ENCODE assay signal across 19 cellular contexts in the genomic region with DNA sequence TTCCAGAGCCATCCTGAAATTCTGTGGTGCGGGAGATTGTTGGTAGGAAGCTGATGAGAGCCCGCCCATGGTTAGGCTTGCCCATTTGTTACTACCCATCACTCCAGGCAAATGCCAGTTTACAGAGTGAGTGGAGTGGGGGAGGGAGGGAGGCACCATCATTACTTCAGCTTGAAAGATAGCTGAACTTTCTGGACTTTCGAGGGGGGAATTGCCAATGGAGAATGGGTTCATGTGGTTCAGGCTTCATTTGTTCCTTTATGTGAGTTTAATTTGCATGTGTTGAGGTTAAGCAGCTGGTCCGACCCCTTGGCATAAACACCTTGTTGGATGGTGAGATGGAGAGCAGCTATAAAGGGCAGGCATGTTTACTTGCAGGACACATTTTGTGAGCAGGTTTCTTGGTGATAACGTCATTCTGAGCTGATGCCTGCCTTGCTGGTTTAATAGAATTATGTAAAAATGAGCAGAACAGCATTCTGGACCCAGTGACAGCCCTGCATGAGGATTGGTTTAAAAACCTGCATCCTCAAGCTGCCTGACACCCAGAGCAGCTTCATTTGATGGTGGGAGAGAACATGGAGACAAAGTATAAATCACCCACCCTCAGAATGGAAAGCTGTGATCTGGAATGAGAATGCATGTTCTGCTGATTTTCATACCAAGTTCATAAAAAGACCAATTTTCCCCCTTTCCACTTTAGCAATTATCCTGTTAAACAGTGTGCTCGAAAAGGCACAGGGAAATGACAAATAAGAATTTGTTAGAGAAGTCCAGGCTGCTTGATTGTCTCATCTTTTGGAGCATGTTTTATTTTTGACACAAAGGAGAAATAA.
DNase-seq lines count a peak whose midpoint lies in the region; ATAC-seq and TF ChIP-seq lines count a peak whose summit lies in the region.
"Had no signal": no experiment of that assay in that cellular context is flagged by ENCODE, and none has a peak within 500 bp of the region (broad histone marks: within the 10 kb centered on the region; RNA-seq: fewer than 3 reads in every experiment).

No MANE protein-coding gene starts in this region.

- H3K4me3 ChIP-seq in BLaER1 (no peak overlapping the region), coronary artery (peak overlapping the region; percentile 1), neural progenitor cell (no peak overlapping the region), right lobe of liver (no peak overlapping the region)
- H3K4me3 ChIP-seq: mucosa of descending colon, Peyer's patch had no signal

- ATAC-seq in right lobe of liver: no peak
- ATAC-seq in HG03025 (IDR thresholded peaks at IDR 0.05; ENCODE audit: low FRiP score, unreplicated experiment): no peak
- ATAC-seq: activated T-cell treated with anti-CD3 and anti-CD28 coated beads, Interleukin-2, amount 50 U/mL, for 72 hours had no signal

- peaks cover 85% of the 10 kb centered on the region for H4K20me1 ChIP-seq in BLaER1
- H4K20me1 ChIP-seq in neural progenitor cell (ENCODE audit: low read depth): peaks cover 88% of the 10 kb centered on the region

- 68% methylated on average over 3 of the region's 6 CpGs for WGBS in right lobe of liver (ENCODE audit: insufficient coverage, low coverage, low lambda C conversion rate, missing lambda C conversion rate)

- H3K4me3 Mint-ChIP-seq in IgD-negative memory B cell (peak overlapping the region in 2 of 4 donors; percentile 75 to 85), neural progenitor cell (peak overlapping the region; percentile 59), Calu3 (ENCODE audit: low read depth, unreplicated experiment) (no peak overlapping the region)
- H3K4me3 Mint-ChIP-seq: activated T-cell treated with anti-CD3 and anti-CD28 coated beads, Interleukin-2, amount 50 U/mL, for 72 hours; CD4-positive, CD25-positive, alpha-beta regulatory T cell; T-helper 2 cell treated with Interferon-gamma antibody and Interleukin-4, amounts not matched to agents 5 μg/mL and 100 μg/mL, for 36 hours had no signal

- DNase-seq in coronary artery (ENCODE audit: low spot score) (no peak), neural progenitor cell (ENCODE audit: low spot score) (no peak), right lobe of liver (no peak), mesenteric fat pad (ENCODE audit: low spot score) (no peak), Calu3 (no peak)
- DNase-seq: activated CD4-positive, alpha-beta T cell treated with anti-CD3 and anti-CD28 coated beads, Interleukin-2, amount 50 U/mL, for 1 hour; activated T-cell treated with anti-CD3 and anti-CD28 coated beads, Interleukin-2, amount 50 U/mL, for 72 hours; amniotic stem cell; CD4-positive, CD25-positive, alpha-beta regulatory T cell; NCI-H226; stimulated activated CD4-positive, alpha-beta T cell treated with anti-CD3 and anti-CD28 coated beads, Interleukin-4, amount 100 ng/mL, for 4 hours; stimulated activated naive B cell treated with anti-CD40 and anti-IgM and Interleukin-4, amounts not matched to agents 10 μg/mL and 1 μg/mL and 100 μg/mL, for 72 hours had no signal

- peak overlapping the region; percentile 81 for H3K4me2 ChIP-seq in BLaER1
- H3K4me2 ChIP-seq in neural progenitor cell: no peak overlapping the region

- H3K9ac ChIP-seq in BLaER1: no peak overlapping the region
- no peak overlapping the region for H3K9ac ChIP-seq in neural progenitor cell

- H3K9me3 ChIP-seq in BLaER1 (peaks cover 21% of the 10 kb centered on the region), neural progenitor cell (ENCODE audit: low read depth) (no peaks in the 10 kb centered on the region), right lobe of liver (no peaks in the 10 kb centered on the region)
- H3K9me3 ChIP-seq: mucosa of descending colon, Peyer's patch had no signal

- H3K79me2 ChIP-seq in neural progenitor cell (ENCODE audit: low read depth): peaks cover 100% of the 10 kb centered on the region

- H3K27ac ChIP-seq in BLaER1 (peak overlapping the region; percentile 64), coronary artery (no peak overlapping the region), neural progenitor cell (no peak overlapping the region), right lobe of liver (no peak overlapping the region)

- H3K27me3 ChIP-seq in BLaER1: no peaks in the 10 kb centered on the region
- no peaks in the 10 kb centered on the region for H3K27me3 ChIP-seq in neural progenitor cell
- no peaks in the 10 kb centered on the region for H3K27me3 ChIP-seq in right lobe of liver
- H3K27me3 ChIP-seq: Peyer's patch had no signal

- H3F3A ChIP-seq in neural progenitor cell (ENCODE audit: low read depth): no peaks in the 10 kb centered on the region

- TF ChIP-seq POLR2A in right lobe of liver (IDR thresholded peaks at IDR 0.05): no peak

- H3K9me3 Mint-ChIP-seq in IgD-negative memory B cell: no peaks in the 10 kb centered on the region
- H3K9me3 Mint-ChIP-seq in neural progenitor cell: peaks cover 8% of the 10 kb centered on the region
- H3K9me3 Mint-ChIP-seq in Calu3 (ENCODE audit: low read depth, unreplicated experiment): no peaks in the 10 kb centered on the region
- H3K9me3 Mint-ChIP-seq: activated T-cell treated with anti-CD3 and anti-CD28 coated beads, Interleukin-2, amount 50 U/mL, for 72 hours; CD4-positive, CD25-positive, alpha-beta regulatory T cell; stimulated activated naive B cell treated with anti-CD40 and anti-IgM and Interleukin-4, amounts not matched to agents 10 μg/mL and 1 μg/mL and 100 μg/mL, for 72 hours; T-helper 2 cell treated with Interferon-gamma antibody and Interleukin-4, amounts not matched to agents 5 μg/mL and 100 μg/mL, for 36 hours had no signal

- H2AFZ ChIP-seq in neural progenitor cell (replicated peaks): no peak overlapping the region

- H3K36me3 ChIP-seq in BLaER1: peaks cover 21% of the 10 kb centered on the region
- no peaks in the 10 kb centered on the region for H3K36me3 ChIP-seq in neural progenitor cell
- no peaks in the 10 kb centered on the region for H3K36me3 ChIP-seq in right lobe of liver
- H3K36me3 ChIP-seq: Peyer's patch had no signal

- no peaks in the 10 kb centered on the region for H3K27me3 Mint-ChIP-seq in IgD-negative memory B cell
- peaks cover 4% of the 10 kb centered on the region for H3K27me3 Mint-ChIP-seq in neural progenitor cell (ENCODE audit: insufficient read depth, low read depth)
- H3K27me3 Mint-ChIP-seq in Calu3 (ENCODE audit: unreplicated experiment): no peaks in the 10 kb centered on the region
- H3K27me3 Mint-ChIP-seq: dendritic cell treated with granulocyte-macrophage colony-stimulating factor and Interleukin-4, amounts not matched to agents 40 ng/mL and 50 ng/mL, for 4 days; stimulated activated naive B cell treated with anti-CD40 and anti-IgM and Interleukin-4, amounts not matched to agents 10 μg/mL and 1 μg/mL and 100 μg/mL, for 72 hours had no signal

- H3K36me3 Mint-ChIP-seq in IgD-negative memory B cell (no peaks in the 10 kb centered on the region), neural progenitor cell (peaks cover 10% of the 10 kb centered on the region), Calu3 (ENCODE audit: insufficient read depth, unreplicated experiment) (peaks cover 5% of the 10 kb centered on the region)
- H3K36me3 Mint-ChIP-seq: CD4-positive, CD25-positive, alpha-beta regulatory T cell had no signal

- peaks cover 55% of the 10 kb centered on the region for H3K4me1 ChIP-seq in BLaER1
- peaks cover 42% of the 10 kb centered on the region for H3K4me1 ChIP-seq in neural progenitor cell
- H3K4me1 ChIP-seq in right lobe of liver: peaks cover 0 to 9% (median 4%) of the 10 kb centered on the region in 4 donors

- intact Hi-C loops in right lobe of liver (cut with DNase I) (no loop called here), Calu3 (cut with micrococcal nuclease; ENCODE audit: unreplicated experiment) (no loop called here)

- no TSS peak for BruUV-seq in Calu3 (replicated peaks; lab: Mats Ljungman, UMichigan)

- peaks cover 61 to 82% (median 65%) of the 10 kb centered on the region in 3 donors for H3K4me1 Mint-ChIP-seq in IgD-negative memory B cell
- peaks cover 53% of the 10 kb centered on the region for H3K4me1 Mint-ChIP-seq in neural progenitor cell
- H3K4me1 Mint-ChIP-seq in Calu3 (ENCODE audit: low read depth, unreplicated experiment): peaks cover 37% of the 10 kb centered on the region
- H3K4me1 Mint-ChIP-seq: CD4-positive, CD25-positive, alpha-beta regulatory T cell had no signal

- TF ChIP-seq CTCF in coronary artery (IDR thresholded peaks at IDR 0.05): no peak
- TF ChIP-seq CTCF in neural progenitor cell (IDR thresholded peaks at IDR 0.05): no peak
- no peak for TF ChIP-seq CTCF in right lobe of liver (IDR thresholded peaks at IDR 0.05)
- no peak for TF ChIP-seq CTCF in Calu3 (IDR thresholded peaks at IDR 0.05; ENCODE audit: unreplicated experiment)

- CTCF ChIA-PET in Calu3 (lab: Charles Lee): no interaction called here

- peak overlapping the region; percentile 3 to 89 (median 41) for H3K27ac Mint-ChIP-seq in IgD-negative memory B cell
- peak overlapping the region; percentile 83 for H3K27ac Mint-ChIP-seq in neural progenitor cell
- H3K27ac Mint-ChIP-seq in Calu3 (ENCODE audit: unreplicated experiment): no peak overlapping the region
- H3K27ac Mint-ChIP-seq: activated T-cell treated with anti-CD3 and anti-CD28 coated beads, Interleukin-2, amount 50 U/mL, for 72 hours; CD4-positive, CD25-positive, alpha-beta regulatory T cell; dendritic cell treated with granulocyte-macrophage colony-stimulating factor and Interleukin-4, amounts not matched to agents 40 ng/mL and 50 ng/mL, for 4 days; T-helper 2 cell treated with Interferon-gamma antibody and Interleukin-4, amounts not matched to agents 5 μg/mL and 100 μg/mL, for 36 hours had no signal
